Comparison of ENCODE assay signal across 12 cellular contexts in the genomic region with DNA sequence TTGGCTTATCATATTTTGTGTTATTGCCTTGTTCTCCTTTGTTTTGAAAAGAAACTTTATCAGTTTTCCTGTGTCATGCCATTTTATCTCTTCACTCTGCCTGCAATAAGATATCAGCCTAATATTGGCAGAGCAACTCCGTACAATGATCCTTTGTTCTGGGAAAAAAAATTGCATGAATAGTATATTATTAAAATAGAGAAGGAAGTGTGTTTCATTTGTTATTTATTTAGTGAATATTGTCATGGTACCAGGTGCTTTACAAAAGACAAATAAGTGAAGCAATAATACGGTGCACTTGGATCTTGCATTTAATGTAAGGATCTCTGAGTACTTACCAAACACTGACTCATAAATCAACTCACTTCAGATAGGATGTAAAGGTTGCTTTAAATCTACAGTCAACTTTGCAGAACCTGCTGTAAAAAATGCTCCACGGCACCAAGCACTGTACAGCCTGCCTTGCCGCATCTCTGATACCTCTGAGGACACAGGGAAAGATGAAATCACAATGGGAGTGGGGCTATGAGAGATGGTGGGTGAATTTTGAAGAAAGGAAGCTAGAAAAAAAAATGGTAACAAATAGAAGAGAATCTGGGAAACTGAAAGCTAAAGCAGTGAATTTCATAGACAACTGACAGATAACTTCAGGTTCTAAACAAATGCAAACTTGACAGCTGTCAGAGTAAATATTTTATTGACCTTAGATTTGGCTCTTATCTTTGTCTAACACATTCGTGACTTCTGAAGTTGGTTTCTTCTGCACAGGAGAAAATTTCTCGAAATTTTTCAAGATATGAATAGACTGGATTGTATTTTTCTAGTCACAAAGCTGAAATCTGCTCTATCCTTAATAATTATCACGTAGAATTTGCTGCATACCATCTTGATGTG.
DNase-seq lines count a peak whose midpoint lies in the region; ATAC-seq and TF ChIP-seq lines count a peak whose summit lies in the region.
"Had no signal": no experiment of that assay in that cellular context is flagged by ENCODE, and none has a peak within 500 bp of the region (broad histone marks: within the 10 kb centered on the region; RNA-seq: fewer than 3 reads in every experiment).

No MANE protein-coding gene starts in this region.

- TF ChIP-seq CTCF in VCaP (conservative IDR thresholded peaks at IDR 0.05) (no peak), lower lobe of right lung (IDR thresholded peaks at IDR 0.05) (no peak)

- H2BK120ac ChIP-seq in mesenchymal stem cell (ENCODE audit: low read depth, low read length), result no peak overlapping the region

- H3K18ac ChIP-seq in mesenchymal stem cell (ENCODE audit: low read depth in 1 of 2, low read length in 2 of 2), result no peak overlapping the region

- H3K4me2 ChIP-seq in mesenchymal stem cell (ENCODE audit: low read length, poor library complexity, severe bottlenecking), result no peak overlapping the region

- no peak overlapping the region for H2AK5ac ChIP-seq in mesenchymal stem cell (ENCODE audit: low read length, severe bottlenecking)

- peak; percentile 31 to 62 for ATAC-seq in lower lobe of right lung
- ATAC-seq: activated T-cell treated with anti-CD3 and anti-CD28 coated beads, Interleukin-2, amount 50 U/mL, for 72 hours; Panc1 had no signal

- WGBS in mesenchymal stem cell, result 87% methylated on average over 5 of the region's 7 CpGs

- no peak overlapping the region for H4K8ac ChIP-seq in mesenchymal stem cell (ENCODE audit: low read length)

- DNase-seq in COLO829 (ENCODE audit: low spot score), result peak; percentile 44
- DNase-seq in NCI-H1930 (lab: John Stamatoyannopoulos, UW), result peak; percentile 15 to 31
- DNase-seq in lower lobe of right lung, result no peak
- DNase-seq in mesenchymal stem cell, result no peak
- DNase-seq in NCI-H2196 (lab: John Stamatoyannopoulos, UW; ENCODE audit: unreplicated experiment), result no peak
- no peak for DNase-seq in stimulated activated CD4-positive, alpha-beta T cell treated with anti-CD3 and anti-CD28 coated beads, Interleukin-2, amount 100 ng/mL, for 24 hours
- no peak for DNase-seq in iPS-NIHi11 (ENCODE audit: low spot score)
- DNase-seq: activated CD4-positive, alpha-beta T cell treated with anti-CD3 and anti-CD28 coated beads, Interleukin-2, amount 10 ng/mL, durations not matched to agents 7 days and 5 days; activated T-cell treated with anti-CD3 and anti-CD28 coated beads, Interleukin-2, amount 50 U/mL, for 72 hours; anterior cingulate cortex had no signal

- intact Hi-C loops in lower lobe of right lung (cut with DNase I), result no loop called here

- H3K9me3 ChIP-seq in lower lobe of right lung (no peaks in the 10 kb centered on the region), mesenchymal stem cell (ENCODE audit: control insufficient read depth, low read length) (no peaks in the 10 kb centered on the region)

- H3K27ac ChIP-seq in VCaP (peak overlapping the region; percentile 64), lower lobe of right lung (no peak overlapping the region), mesenchymal stem cell (ENCODE audit: low read length, poor library complexity, severe bottlenecking) (no peak overlapping the region)

- H3K27me3 ChIP-seq in lower lobe of right lung (ENCODE audit: low read depth), result no peaks in the 10 kb centered on the region
- no peaks in the 10 kb centered on the region for H3K27me3 ChIP-seq in mesenchymal stem cell (ENCODE audit: control insufficient read depth in 1 of 2, insufficient read depth in 1 of 2, low read length in 2 of 2)

- H3K4me1 ChIP-seq in lower lobe of right lung (no peaks in the 10 kb centered on the region), mesenchymal stem cell (ENCODE audit: control insufficient read depth, insufficient read depth, low read depth, low read length) (no peaks in the 10 kb centered on the region)

- H2BK15ac ChIP-seq in mesenchymal stem cell (ENCODE audit: low read depth, poor library complexity, severe bottlenecking), result no peak overlapping the region

- no peak overlapping the region for H3K9ac ChIP-seq in mesenchymal stem cell (ENCODE audit: low read length)

- no peak overlapping the region for H2BK12ac ChIP-seq in mesenchymal stem cell (ENCODE audit: low read length in 2 of 2)

- H3K4ac ChIP-seq in mesenchymal stem cell (ENCODE audit: low read depth in 1 of 2, low read length in 2 of 2), result no peak overlapping the region

- H3K4me3 ChIP-seq in lower lobe of right lung (no peak overlapping the region), mesenchymal stem cell (ENCODE audit: insufficient read depth in 1 of 2, low read depth in 1 of 2, low read length in 2 of 2) (no peak overlapping the region)

- H3K79me1 ChIP-seq in mesenchymal stem cell (replicated peaks; ENCODE audit: low read length, poor library complexity, severe bottlenecking), result no peaks in the 10 kb centered on the region

- no peak overlapping the region for H3K23ac ChIP-seq in mesenchymal stem cell (ENCODE audit: low read length in 2 of 2)

- no peak overlapping the region for H4K91ac ChIP-seq in mesenchymal stem cell (ENCODE audit: low read length)

- H2BK5ac ChIP-seq in mesenchymal stem cell (ENCODE audit: low read depth, low read length, poor library complexity, severe bottlenecking), result no peak overlapping the region

- no peak overlapping the region for H3K14ac ChIP-seq in mesenchymal stem cell (ENCODE audit: low read length in 2 of 2)

- H3K36me3 ChIP-seq in lower lobe of right lung (no peaks in the 10 kb centered on the region), mesenchymal stem cell (ENCODE audit: control insufficient read depth in 1 of 2, insufficient read depth in 2 of 2, low read depth in 1 of 2, low read length in 2 of 2) (no peaks in the 10 kb centered on the region)

- no peak overlapping the region for H2AFZ ChIP-seq in mesenchymal stem cell (ENCODE audit: low read depth, low read length)

Comparison
In these comparisons a context has a peak if more than half of its experiments do, and no peak if none do; other contexts are left out.
1. DNase-seq: peak in COLO829 (single experiment) and NCI-H1930 (2 of 2); none in lower lobe of right lung (single experiment), mesenchymal stem cell (single experiment), NCI-H2196 (single experiment), stimulated activated CD4-positive, alpha-beta T cell treated with anti-CD3 and anti-CD28 coated beads, Interleukin-2, amount 100 ng/mL, for 24 hours (0 of 2) and iPS-NIHi11 (single experiment).